In genomic region chr4:26238782-26239647, GRCh38 we compare ENCODE assay signal across 8 cellular contexts.
A peak's percentile ranks its signal among the peaks of the same experiment; 100 is the strongest.
DNase-seq lines count a peak whose midpoint lies in the region; ATAC-seq, FAIRE-seq and TF ChIP-seq lines count a peak whose summit lies in the region.

No MANE protein-coding gene starts in this region.

- no peaks in the 10 kb centered on the region for H3K27me3 Mint-ChIP-seq in astrocyte (ENCODE audit: low read depth, unreplicated experiment)

- peak overlapping the region; percentile 51 for H2AFZ ChIP-seq in ACC112 (ENCODE audit: low read length, unreplicated experiment)
- H2AFZ ChIP-seq in astrocyte (ENCODE audit: low read depth, low read length) = peak overlapping the region; percentile 55

- peak; percentile 49 for ATAC-seq in left lung
- ATAC-seq in GM21390 (IDR thresholded peaks at IDR 0.05; ENCODE audit: unreplicated experiment) = no peak
- no peak for ATAC-seq in GM19023 (IDR thresholded peaks at IDR 0.05; ENCODE audit: unreplicated experiment)
- ATAC-seq in GM21381 (IDR thresholded peaks at IDR 0.05; ENCODE audit: unreplicated experiment) = no peak

- H3K27ac Mint-ChIP-seq in astrocyte (ENCODE audit: unreplicated experiment) = peak overlapping the region; percentile 64

- peak; percentile 20 for FAIRE-seq in astrocyte (lab: Jason Lieb, UNC)

- no peaks in the 10 kb centered on the region for H3K9me3 ChIP-seq in astrocyte (ENCODE audit: insufficient read depth, low read depth, low read length)
- no peaks in the 10 kb centered on the region for H3K9me3 ChIP-seq in left lung
- H3K9me3 ChIP-seq in uterus = no peaks in the 10 kb centered on the region

- no peaks in the 10 kb centered on the region for H3K36me3 ChIP-seq in ACC112 (ENCODE audit: insufficient read depth, low read length)
- no peaks in the 10 kb centered on the region for H3K36me3 ChIP-seq in astrocyte (ENCODE audit: insufficient read depth, low read length)
- H3K36me3 ChIP-seq in left lung = no peaks in the 10 kb centered on the region
- H3K36me3 ChIP-seq in uterus = no peaks in the 10 kb centered on the region

- no peak for TF ChIP-seq POLR2A in uterus (IDR thresholded peaks at IDR 0.05)

- H3K4me1 ChIP-seq in ACC112 (ENCODE audit: control insufficient read depth, insufficient read depth, low read length, unreplicated experiment) (peaks cover 30% of the 10 kb centered on the region), astrocyte (ENCODE audit: insufficient read depth, low read length) (peaks cover 12% of the 10 kb centered on the region), left lung (peaks cover 3 to 5% of the 10 kb centered on the region in 2 donors), uterus (no peaks in the 10 kb centered on the region)

- TF ChIP-seq CTCF in astrocyte (IDR thresholded peaks at IDR 0.05; ENCODE audit: insufficient read depth, low read depth, low read length) (no peak), left lung (IDR thresholded peaks at IDR 0.05) (no peak), uterus (IDR thresholded peaks at IDR 0.05) (no peak)

- H3K79me2 ChIP-seq in ACC112 (ENCODE audit: control insufficient read depth, insufficient read depth, low read length, unreplicated experiment) = no peaks in the 10 kb centered on the region
- H3K79me2 ChIP-seq in astrocyte (ENCODE audit: insufficient read depth, low read length) = no peaks in the 10 kb centered on the region

- peaks cover 18% of the 10 kb centered on the region for H3K4me1 Mint-ChIP-seq in astrocyte (ENCODE audit: low read depth, unreplicated experiment)

- no peaks in the 10 kb centered on the region for H4K20me1 ChIP-seq in astrocyte (ENCODE audit: insufficient read depth, low read length)

- peak overlapping the region; percentile 64 for H3K27ac ChIP-seq in ACC112 (ENCODE audit: low read depth, low read length)
- no peak overlapping the region for H3K27ac ChIP-seq in astrocyte (ENCODE audit: low read depth, low read length)
- peak overlapping the region; percentile 21 to 48 for H3K27ac ChIP-seq in left lung
- H3K27ac ChIP-seq in uterus = no peak overlapping the region

- peak overlapping the region; percentile 5; the same call in 1 of the 2 replicates for H3K4me3 ChIP-seq in ACC112 (ENCODE audit: low read depth, low read length)
- H3K4me3 ChIP-seq in astrocyte (ENCODE audit: insufficient read depth, low read depth, low read length) = peak overlapping the region; percentile 9
- H3K4me3 ChIP-seq in left lung = no peak overlapping the region
- no peak overlapping the region for H3K4me3 ChIP-seq in uterus

- peak overlapping the region; percentile 13 for H3K9ac ChIP-seq in astrocyte (ENCODE audit: low read length)

- peak overlapping the region; percentile 31 for H3K4me3 Mint-ChIP-seq in astrocyte (ENCODE audit: unreplicated experiment)

- H3K36me3 Mint-ChIP-seq in astrocyte (ENCODE audit: low read depth, unreplicated experiment) = no peaks in the 10 kb centered on the region

- H3K27me3 ChIP-seq in ACC112 (ENCODE audit: insufficient read depth, low read length) = no peaks in the 10 kb centered on the region
- no peaks in the 10 kb centered on the region for H3K27me3 ChIP-seq in astrocyte (ENCODE audit: insufficient read depth, low read length)
- no peaks in the 10 kb centered on the region for H3K27me3 ChIP-seq in left lung
- H3K27me3 ChIP-seq in uterus = no peaks in the 10 kb centered on the region

- intact Hi-C loops in left lung (cut with DNase I) (no loop called here), uterus (cut with DNase I; ENCODE audit: low total_unique reads) (no loop called here)

- H3K4me2 ChIP-seq in astrocyte (ENCODE audit: low read length) = peak overlapping the region; percentile 73

- H3K9me3 Mint-ChIP-seq in astrocyte (ENCODE audit: unreplicated experiment) = no peaks in the 10 kb centered on the region

- peak; percentile 90 to 98 (median 95) for DNase-seq in NCI-H1417 (lab: John Stamatoyannopoulos, UW)
- DNase-seq in astrocyte (ENCODE audit: low read depth) = peak; percentile 59
- no peak for DNase-seq in left lung
- no peak for DNase-seq in uterus

Comparison
In these comparisons a context has a peak if more than half of its experiments do, and no peak if none do; other contexts are left out.
1. H3K27ac ChIP-seq: peak in ACC112 (single experiment) and left lung (2 of 2); none in astrocyte (single experiment) and uterus (0 of 2).
2. H3K4me3 ChIP-seq: peak in ACC112 (single experiment) and astrocyte (single experiment); none in left lung (0 of 2) and uterus (0 of 2).
3. DNase-seq: peak in NCI-H1417 (3 of 3) and astrocyte (single experiment); none in left lung (0 of 2) and uterus (0 of 2).